ENCODE assay signal across 19 cellular contexts in genomic region chr21:38249879-38250278, GRCh38. TPM values are rescaled to one million over a fixed set of nuclear protein-coding genes. Genes with fewer than 3 reads are reported as not detected.
"Had no signal": no experiment of that assay in that cellular context is flagged by ENCODE, and none has a peak within 500 bp of the region (broad histone marks: within the 10 kb centered on the region; RNA-seq: fewer than 3 reads in every experiment).

No MANE protein-coding gene starts in this region.

- H3K27ac Mint-ChIP-seq: dendritic cell treated with granulocyte-macrophage colony-stimulating factor and Interleukin-4, amounts not matched to agents 40 ng/mL and 50 ng/mL, for 4 days; effector memory CD8-positive, alpha-beta T cell; natural killer cell had no signal

- H3K4me2 ChIP-seq: smooth muscle cell had no signal

- H3K36me3 Mint-ChIP-seq: natural killer cell had no signal

- DNase-seq: effector memory CD8-positive, alpha-beta T cell; gastrocnemius medialis; glutamatergic neuron; islet precursor cell; left ventricle myocardium inferior; mammary epithelial cell; natural killer cell; nucleus accumbens; ovary; stimulated activated CD4-positive, alpha-beta T cell treated with anti-CD3 and anti-CD28 coated beads, Interleukin-2, amount 100 ng/mL, for 48 hours; stimulated activated naive CD8-positive, alpha-beta T cell treated with anti-CD3 and anti-CD28 coated beads, Interleukin-15, Interleukin-2, amounts not matched to agents 100 U/mL and 50 U/mL, for 24 hours; upper lobe of right lung had no signal

- H3K27ac ChIP-seq: cardiac muscle cell, gastrocnemius medialis, left ventricle myocardium inferior, ovary, right atrium auricular region, tibial nerve, upper lobe of right lung had no signal

- H3K4me1 ChIP-seq: gastrocnemius medialis, right atrium auricular region, tibial nerve had no signal

- H3K9me3 ChIP-seq: left ventricle myocardium inferior, ovary, right atrium auricular region, suprapubic skin, tibial nerve, upper lobe of right lung had no signal

- H3K4me1 Mint-ChIP-seq: neural crest cell had no signal

- H3K36me3 ChIP-seq: cardiac muscle cell, gastrocnemius medialis, left ventricle myocardium inferior, ovary, right atrium auricular region, suprapubic skin, tibial nerve, upper lobe of right lung had no signal

- H3K4me3 ChIP-seq: cardiac muscle cell, gastrocnemius medialis, left ventricle myocardium inferior, ovary, right atrium auricular region, smooth muscle cell, suprapubic skin, tibial nerve, upper lobe of right lung had no signal

- H3K27me3 ChIP-seq: cardiac muscle cell, gastrocnemius medialis, ovary, right atrium auricular region, suprapubic skin, tibial nerve, upper lobe of right lung had no signal

- H3K4me3 Mint-ChIP-seq: dendritic cell treated with granulocyte-macrophage colony-stimulating factor and Interleukin-4, amounts not matched to agents 40 ng/mL and 50 ng/mL, for 4 days; effector memory CD8-positive, alpha-beta T cell; natural killer cell; neural crest cell had no signal

- ATAC-seq: effector memory CD8-positive, alpha-beta T cell; gastrocnemius medialis; natural killer cell; stimulated activated naive CD8-positive, alpha-beta T cell treated with anti-CD3 and anti-CD28 coated beads, Interleukin-15, Interleukin-2, amounts not matched to agents 100 U/mL and 50 U/mL, for 24 hours; upper lobe of right lung had no signal

RNA-seq across cellular contexts. Expression of gene KCNJ15, which starts 6.9 kb away (rescaled TPM):
- total RNA-seq: cardiac muscle cell had no signal
- polyA plus RNA-seq: cardiac muscle cell had no signal
